1 cellular context compared by ENCODE assay signal in genomic region chr16:2035431-2036199, GRCh38.
A peak's percentile ranks its signal among the peaks of the same experiment; 100 is the strongest.
TF ChIP-seq lines count a peak whose summit lies in the region.

No MANE protein-coding gene starts in this region.

TF ChIP-seq in HEK293, 187 proteins besides CTCF, POLR2A, EP300 and RAD21 (continued from another document and continues in another):
- 0 out of 2 replicates have a peak, but pooled peaks have one; percentile 19 for TF ChIP-seq KLF17 (tag by site-specific recombination; IDR thresholded peaks at IDR 0.05)
- no peak for TF ChIP-seq ZNF404 (tag by site-specific recombination; IDR thresholded peaks at IDR 0.05)
- no peak for TF ChIP-seq ZNF513 (tag by site-specific recombination; IDR thresholded peaks at IDR 0.05)
- TF ChIP-seq ZNF211 (tag by site-specific recombination; IDR thresholded peaks at IDR 0.05; ENCODE audit: low read depth), result no peak
- no peak for TF ChIP-seq ZNF560 (tag by site-specific recombination; IDR thresholded peaks at IDR 0.05; ENCODE audit: borderline replicate concordance)
- no peak for TF ChIP-seq FEZF1 (tag by site-specific recombination; IDR thresholded peaks at IDR 0.05)
- TF ChIP-seq ZNF76 (tag by site-specific recombination; IDR thresholded peaks at IDR 0.05; ENCODE audit: borderline replicate concordance, low read depth), result peak; percentile 76; the same call in 1 of the 2 replicates
- TF ChIP-seq ZNF704 (tag by site-specific recombination; IDR thresholded peaks at IDR 0.05), result no peak
- TF ChIP-seq ZNF529 (tag by site-specific recombination; IDR thresholded peaks at IDR 0.05; ENCODE audit: insufficient replicate concordance), result no peak
- 0 out of 2 replicates have a peak, but pooled peaks have one; percentile 44 for TF ChIP-seq ZNF341 (tag by site-specific recombination; IDR thresholded peaks at IDR 0.05; ENCODE audit: low read depth)
- TF ChIP-seq ZSCAN5A (tag by site-specific recombination; IDR thresholded peaks at IDR 0.05), result no peak
- TF ChIP-seq ZNF510 (tag by site-specific recombination; IDR thresholded peaks at IDR 0.05; ENCODE audit: insufficient replicate concordance), result no peak
- TF ChIP-seq ZBTB17 (tag by site-specific recombination; IDR thresholded peaks at IDR 0.05), result peak; percentile 31; the same call in 1 of the 2 replicates
- no peak for TF ChIP-seq HIC1 (tag by site-specific recombination; IDR thresholded peaks at IDR 0.05)
- peak; percentile 96 for TF ChIP-seq GLIS1 (tag by site-specific recombination; IDR thresholded peaks at IDR 0.05)
- TF ChIP-seq ZFP69B (tag by site-specific recombination; IDR thresholded peaks at IDR 0.05), result peak; percentile 24; the same call in 1 of the 2 replicates
- TF ChIP-seq KLF7 (tag by site-specific recombination; IDR thresholded peaks at IDR 0.05; ENCODE audit: borderline replicate concordance), result no peak
- TF ChIP-seq ZNF626 (tag by site-specific recombination; IDR thresholded peaks at IDR 0.05), result no peak
- TF ChIP-seq ZNF48 (tag by site-specific recombination; IDR thresholded peaks at IDR 0.05), result no peak
- TF ChIP-seq EGR2 (tag by site-specific recombination; IDR thresholded peaks at IDR 0.05; ENCODE audit: low read depth), result peak; percentile 91
- TF ChIP-seq ZNF548 (tag by site-specific recombination; IDR thresholded peaks at IDR 0.05), result no peak
- no peak for TF ChIP-seq ZNF157 (tag by site-specific recombination; IDR thresholded peaks at IDR 0.05)
- TF ChIP-seq ZEB2 (tag by site-specific recombination; IDR thresholded peaks at IDR 0.05), result peak; percentile 37; the same call in 1 of the 2 replicates
- no peak for TF ChIP-seq RBAK (tag by site-specific recombination; IDR thresholded peaks at IDR 0.05)
- TF ChIP-seq ZNF335 (tag by site-specific recombination; conservative IDR thresholded peaks at IDR 0.05), result peak; percentile 79
- no peak for TF ChIP-seq ZNF266 (tag by site-specific recombination; IDR thresholded peaks at IDR 0.05; ENCODE audit: low read depth)
- no peak for TF ChIP-seq SP3 (tag by site-specific recombination; IDR thresholded peaks at IDR 0.05)
- TF ChIP-seq SP7 (tag by site-specific recombination; IDR thresholded peaks at IDR 0.05), result peak; percentile 29; the same call in 1 of the 2 replicates
- no peak for TF ChIP-seq ZNF791 (tag by site-specific recombination; IDR thresholded peaks at IDR 0.05)
- TF ChIP-seq ZXDB (tag by site-specific recombination; IDR thresholded peaks at IDR 0.05), result peak; percentile 50
- no peak for TF ChIP-seq MZF1 (tag by site-specific recombination; IDR thresholded peaks at IDR 0.05; ENCODE audit: borderline replicate concordance)
- no peak; the same call in 1 of the 2 replicates for TF ChIP-seq OSR2 (tag by site-specific recombination; IDR thresholded peaks at IDR 0.05)
- no peak for TF ChIP-seq SETDB1 (IDR thresholded peaks at IDR 0.05; ENCODE audit: insufficient read length, low read length)
- TF ChIP-seq IKZF3 (tag by site-specific recombination; IDR thresholded peaks at IDR 0.05), result no peak; the same call in 1 of the 2 replicates
- TF ChIP-seq ZNF2 (tag by site-specific recombination; IDR thresholded peaks at IDR 0.05), result no peak
- no peak for TF ChIP-seq HOXA7 (CRISPR knock-in tag; IDR thresholded peaks at IDR 0.05; ENCODE audit: borderline replicate concordance)
- TF ChIP-seq AEBP2 (tag by site-specific recombination; IDR thresholded peaks at IDR 0.05; ENCODE audit: borderline replicate concordance), result no peak
- TF ChIP-seq ZNF112 (tag by site-specific recombination; IDR thresholded peaks at IDR 0.05), result no peak
- TF ChIP-seq ZNF18 (tag by site-specific recombination; IDR thresholded peaks at IDR 0.05), result peak; percentile 53; the same call in 1 of the 2 replicates
- TF ChIP-seq ZNF398 (tag by site-specific recombination; IDR thresholded peaks at IDR 0.05), result no peak; the same call in 1 of the 2 replicates
- TF ChIP-seq ZNF707 (tag by site-specific recombination; IDR thresholded peaks at IDR 0.05), result no peak
- TF ChIP-seq ZNF114 (tag by site-specific recombination; IDR thresholded peaks at IDR 0.05), result no peak
- TF ChIP-seq ZNF302 (tag by site-specific recombination; IDR thresholded peaks at IDR 0.05; ENCODE audit: low read depth), result no peak
- no peak for TF ChIP-seq ZNF530 (tag by site-specific recombination; IDR thresholded peaks at IDR 0.05; ENCODE audit: low read depth)
- no peak for TF ChIP-seq PRDM6 (tag by site-specific recombination; IDR thresholded peaks at IDR 0.05)
- TF ChIP-seq ZNF350 (tag by site-specific recombination; IDR thresholded peaks at IDR 0.05), result no peak
- TF ChIP-seq PBX3 (CRISPR knock-in tag; IDR thresholded peaks at IDR 0.05), result no peak
- no peak for TF ChIP-seq YY1 (tag by site-specific recombination; IDR thresholded peaks at IDR 0.05)
- TF ChIP-seq ZNF146 (tag by site-specific recombination; IDR thresholded peaks at IDR 0.05), result no peak
- no peak for TF ChIP-seq ZNF629 (tag by site-specific recombination; IDR thresholded peaks at IDR 0.05)
- 0 out of 2 replicates have a peak, but pooled peaks have one; percentile 26 for TF ChIP-seq BCL11B (tag by site-specific recombination; IDR thresholded peaks at IDR 0.05; ENCODE audit: low read depth)
- peak; percentile 81 for TF ChIP-seq ZNF777 (tag by site-specific recombination; IDR thresholded peaks at IDR 0.05; ENCODE audit: borderline replicate concordance)
- no peak for TF ChIP-seq ZNF19 (tag by site-specific recombination; IDR thresholded peaks at IDR 0.05; ENCODE audit: low read depth)
- TF ChIP-seq ZSCAN30 (tag by site-specific recombination; IDR thresholded peaks at IDR 0.05), result no peak
